In the genomic region with DNA sequence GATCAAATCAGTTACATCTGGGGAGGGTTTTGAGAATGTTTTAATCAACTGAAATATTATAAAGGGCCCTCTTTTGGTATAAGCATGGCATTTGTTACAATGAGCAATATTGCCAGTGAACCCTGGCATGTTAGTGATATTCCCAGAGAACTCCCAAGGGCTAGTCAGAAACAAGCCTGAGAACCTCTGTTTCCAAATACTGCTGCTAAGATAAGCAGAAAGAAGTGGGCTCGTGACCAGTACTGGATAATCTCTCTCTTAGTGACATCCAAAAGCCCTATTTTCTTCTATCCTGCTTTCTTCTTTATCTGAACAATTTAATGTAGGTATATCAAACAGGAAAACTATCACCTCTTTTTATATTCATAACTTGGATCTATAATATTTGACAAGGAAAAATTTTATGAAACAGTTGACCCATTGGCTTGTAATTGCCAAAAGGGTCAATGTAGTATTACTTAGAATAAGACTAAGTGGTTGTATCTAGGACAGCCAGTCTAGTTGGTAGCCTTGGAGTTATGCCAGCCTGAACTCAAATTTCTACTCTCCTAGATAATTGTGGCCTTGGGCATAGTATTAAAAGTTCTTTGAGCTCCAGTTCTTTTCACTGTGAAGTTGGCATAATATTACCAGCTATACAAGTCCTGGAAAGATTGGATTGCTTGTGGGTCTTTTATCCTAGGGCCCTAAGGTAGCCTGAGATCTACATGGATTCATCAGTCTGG, we compare ENCODE assay signal across 23 cellular contexts. TPM values are rescaled to one million over a fixed set of nuclear protein-coding genes. Genes with fewer than 3 reads are reported as not detected.
DNase-seq lines count a peak whose midpoint lies in the region; ATAC-seq and TF ChIP-seq lines count a peak whose summit lies in the region.
"Had no signal": no experiment of that assay in that cellular context is flagged by ENCODE, and none has a peak within 500 bp of the region (broad histone marks: within the 10 kb centered on the region; RNA-seq: fewer than 3 reads in every experiment).

No MANE protein-coding gene starts in this region.

- no peak for TF ChIP-seq POLR2A in erythroblast (IDR thresholded peaks at IDR 0.05; ENCODE audit: low read length)

- DNase-seq in G401 (ENCODE audit: low spot score) = peak; percentile 7
- peak; percentile 14 for DNase-seq in M059J (ENCODE audit: low read depth)
- DNase-seq in globus pallidus (ENCODE audit: low spot score) = peak; percentile 15
- DNase-seq in left lobe of liver (ENCODE audit: low spot score) = no peak
- no peak for DNase-seq in GDM1 (lab: John Stamatoyannopoulos, UW)
- no peak for DNase-seq in erythroblast (lab: John Stamatoyannopoulos, UW)
- DNase-seq in stimulated activated CD4-positive, alpha-beta T cell treated with anti-CD3 and anti-CD28 coated beads, Interleukin-4, amount 100 ng/mL, for 4 hours = no peak
- DNase-seq: BE2C, DMS53, GOT3, MV-4-11, NCI-H1417, NCI-H187, NCI-H345, NCI-H524, NCI-H82, PC-3, SHP77 treated with DMSO at 0.1 percent for 48 hours, SW 1271 had no signal

- in situ Hi-C loops in G401 (cut with HindIII; ENCODE audit: low sequenced_read_pairs) = no loop called here

- ATAC-seq in left lobe of liver (peak; percentile 14), HG02759 (IDR thresholded peaks at IDR 0.05; ENCODE audit: unreplicated experiment) (no peak)
- ATAC-seq: GM12878, HCT116, PC-3 had no signal

RNA-seq across cellular contexts. Expression of gene CAT, which starts 15.7 kb away (rescaled TPM):
- total RNA-seq in G401 (2014; rRNA removed; shearing (Covaris generic)) = 60.1 and 80.4 TPM in 2 replicates
- total RNA-seq in M059J (2014; rRNA removed; shearing (Covaris generic)) = 102 and 121 TPM in 2 replicates
- 363 TPM for total RNA-seq in left lobe of liver

RNA-seq across cellular contexts. Expression of gene ELF5, which starts 59.1 kb away (rescaled TPM):
- total RNA-seq in G401 (2014; rRNA removed; shearing (Covaris generic)) = not detected in 2 replicates
- total RNA-seq in M059J (2014; rRNA removed; shearing (Covaris generic)) = 0.30 and 0.79 TPM in 2 replicates
- 0.10 TPM for total RNA-seq in left lobe of liver
- total RNA-seq: A673, GM12878 had no signal

Comparison
In these comparisons a context has a peak if more than half of its experiments do, and no peak if none do; other contexts are left out.
1. DNase-seq: peak in G401 (single experiment), M059J (single experiment) and globus pallidus (single experiment); none in left lobe of liver (single experiment), GDM1 (single experiment), erythroblast (0 of 2) and stimulated activated CD4-positive, alpha-beta T cell treated with anti-CD3 and anti-CD28 coated beads, Interleukin-4, amount 100 ng/mL, for 4 hours (0 of 2).